Comparison of ENCODE assay signal across 20 cellular contexts in genomic region chr6:161218222-161218621, GRCh38. TPM values are rescaled to one million over a fixed set of nuclear protein-coding genes. Genes with fewer than 3 reads are reported as not detected.
DNase-seq lines count a peak whose midpoint lies in the region; ATAC-seq, FAIRE-seq and TF ChIP-seq lines count a peak whose summit lies in the region.
"Had no signal": no experiment of that assay in that cellular context is flagged by ENCODE, and none has a peak within 500 bp of the region (broad histone marks: within the 10 kb centered on the region; RNA-seq: fewer than 3 reads in every experiment).

No MANE protein-coding gene starts in this region.

- 51% methylated on average over 5 of the region's 5 CpGs for WGBS in K562 (ENCODE audit: insufficient coverage, low coverage, missing lambda C conversion rate)
- 87% methylated on average over 5 of the region's 5 CpGs for WGBS in liver

- no peak for ATAC-seq in K562
- ATAC-seq: heart right ventricle had no signal

- H4K20me1 ChIP-seq in K562 (replicated peaks; ENCODE audit: control insufficient read depth, insufficient read depth, low read length): no peaks in the 10 kb centered on the region

- H3K27me3 ChIP-seq in K562 (ENCODE audit: control insufficient read depth in 2 of 2, insufficient read depth in 2 of 2, low read length in 2 of 2) (no peaks in the 10 kb centered on the region; a peak in 1 of 5 replicates), liver (ENCODE audit: control insufficient read depth in 4 of 4, insufficient read depth in 4 of 4, low read length in 3 of 4) (no peaks in the 10 kb centered on the region)
- H3K27me3 ChIP-seq: breast epithelium, heart right ventricle, stomach had no signal

- no TSS peak for BruUV-seq in K562 (replicated peaks; lab: Mats Ljungman, UMichigan)

- TF ChIP-seq CTCF in GM12872 (IDR thresholded peaks at IDR 0.05; ENCODE audit: insufficient read depth, low read depth, low read length): 0 out of 3 replicates have a peak, but pooled peaks have one; percentile 10
- peak; percentile 11 for TF ChIP-seq CTCF in NB4 (IDR thresholded peaks at IDR 0.05; ENCODE audit: low read depth, low read length)
- TF ChIP-seq CTCF in K562 (IDR thresholded peaks at IDR 0.05 in 2 of 3, conservative IDR thresholded peaks at IDR 0.05 in 1 of 3; ENCODE audit: insufficient read depth in 2 of 3, low read depth in 1 of 3, low read length in 3 of 3): peak in 1 of 3 experiments; percentile 35; a peak in 1 of 6 replicates
- TF ChIP-seq CTCF in liver (IDR thresholded peaks at IDR 0.05; ENCODE audit: low read depth, low read length, missing input control): no peak

- TF ChIP-seq POLR2A in NB4 (IDR thresholded peaks at IDR 0.05; ENCODE audit: extremely low read depth, insufficient read length): no peak
- no peak for TF ChIP-seq POLR2A in K562 (conservative IDR thresholded peaks at IDR 0.05)

- FAIRE-seq in K562 (lab: Jason Lieb, UNC): no peak
- FAIRE-seq: HTR-8/SVneo, urothelium cell line had no signal

- in situ Hi-C loops in K562 (cut with MboI): no loop called here

- H3K27me3 Mint-ChIP-seq in activated CD4-positive, alpha-beta memory T cell treated with anti-CD3 and anti-CD28 coated beads for 36 hours: no peaks in the 10 kb centered on the region
- H3K27me3 Mint-ChIP-seq: activated naive CD8-positive, alpha-beta T cell treated with anti-CD3 and anti-CD28 coated beads for 36 hours; B cell had no signal

- POLR2A ChIA-PET in K562 (lab: Yijun Ruan, JAX): interaction anchor here (0.6 to 2.0 kb wide), 7 partner anchors 10 to 560 kb away, joined by 3 to 10 read pairs (median 3); no protein-coding TSS in a partner anchor
- POLR2A ChIA-PET in activated CD4-positive, alpha-beta memory T cell treated with anti-CD3 and anti-CD28 coated beads for 36 hours (lab: Charles Lee): no interaction called here

- H3K9ac ChIP-seq in K562 (ENCODE audit: insufficient read depth in 1 of 2, low read depth in 2 of 2, low read length in 2 of 2) (no peak overlapping the region), liver (ENCODE audit: low read depth in 1 of 2, low read length in 2 of 2) (no peak overlapping the region)

- no peak overlapping the region for H2AFZ ChIP-seq in K562 (ENCODE audit: low read depth, low read length)

- no peaks in the 10 kb centered on the region for H3K4me1 Mint-ChIP-seq in activated CD4-positive, alpha-beta memory T cell treated with anti-CD3 and anti-CD28 coated beads for 36 hours (ENCODE audit: low read depth)
- H3K4me1 Mint-ChIP-seq: activated naive CD8-positive, alpha-beta T cell treated with anti-CD3 and anti-CD28 coated beads for 36 hours; B cell had no signal

- H3K4me2 ChIP-seq in K562 (ENCODE audit: insufficient read depth, low read length): no peak overlapping the region

- H3K4me3 ChIP-seq in NB4 (ENCODE audit: low read depth, low read length): no peak overlapping the region
- H3K4me3 ChIP-seq in K562: no peak overlapping the region
- H3K4me3 ChIP-seq in liver (ENCODE audit: low read depth in 1 of 3, low read length in 3 of 3): no peak overlapping the region
- H3K4me3 ChIP-seq: breast epithelium, heart right ventricle, stomach had no signal

- CTCF ChIA-PET in K562 (lab: Yijun Ruan, JAX; ENCODE audit: low intra/inter-chr PET ratio): no interaction called here
- CTCF ChIA-PET in activated CD4-positive, alpha-beta memory T cell treated with anti-CD3 and anti-CD28 coated beads for 36 hours (lab: Charles Lee): interaction anchor here (1.1 to 1.5 kb wide), 2 partner anchors 9 to 288 kb away, joined by 3 read pairs; no protein-coding TSS in a partner anchor

- no peak overlapping the region for H3K27ac Mint-ChIP-seq in activated CD4-positive, alpha-beta memory T cell treated with anti-CD3 and anti-CD28 coated beads for 36 hours
- H3K27ac Mint-ChIP-seq: activated naive CD8-positive, alpha-beta T cell treated with anti-CD3 and anti-CD28 coated beads for 36 hours; B cell; natural killer cell had no signal

- peaks cover 19% of the 10 kb centered on the region for H3K9me3 ChIP-seq in K562 (replicated peaks; ENCODE audit: control insufficient read depth, insufficient read depth, low read depth, low read length)
- no peaks in the 10 kb centered on the region for H3K9me3 ChIP-seq in liver (ENCODE audit: control insufficient read depth in 4 of 4, low read length in 3 of 4)
- H3K9me3 ChIP-seq: breast epithelium, stomach had no signal

- H3K4me1 ChIP-seq in K562 (replicated peaks in 1 of 2; ENCODE audit: control insufficient read depth in 2 of 2, insufficient read depth in 2 of 2, low read length in 2 of 2): peaks cover 5 to 15% of the 10 kb centered on the region in 2 experiments; a peak in 4 of 5 replicates
- H3K4me1 ChIP-seq in liver (ENCODE audit: control insufficient read depth in 4 of 4, insufficient read depth in 4 of 4, low read length in 3 of 4): no peaks in the 10 kb centered on the region
- H3K4me1 ChIP-seq: breast epithelium, heart right ventricle had no signal

- H3K36me3 ChIP-seq in K562 (ENCODE audit: control insufficient read depth, insufficient read depth, low read length) (no peaks in the 10 kb centered on the region; the same call in 2 of the 3 replicates), liver (ENCODE audit: control insufficient read depth in 4 of 4, insufficient read depth in 3 of 4, low read depth in 1 of 4, low read length in 3 of 4) (no peaks in the 10 kb centered on the region)
- H3K36me3 ChIP-seq: breast epithelium, heart right ventricle had no signal

- H3K4me3 Mint-ChIP-seq in activated CD4-positive, alpha-beta memory T cell treated with anti-CD3 and anti-CD28 coated beads for 36 hours: no peak overlapping the region
- H3K4me3 Mint-ChIP-seq: activated naive CD8-positive, alpha-beta T cell treated with anti-CD3 and anti-CD28 coated beads for 36 hours; B cell; natural killer cell had no signal

- no peak for DNase-seq in NB4 (ENCODE audit: low read depth)
- DNase-seq in K562 (ENCODE audit: extremely low read depth in 1 of 4, low spot score in 3 of 4): no peak
- DNase-seq in SHP77 treated with DMSO at 0.1 percent for 48 hours (lab: John Stamatoyannopoulos, UW): no peak
- DNase-seq in activated CD4-positive, alpha-beta memory T cell treated with anti-CD3 and anti-CD28 coated beads for 36 hours: no peak
- DNase-seq in DMS114 treated with DMSO at 0.1 percent for 48 hours (lab: John Stamatoyannopoulos, UW; ENCODE audit: unreplicated experiment): no peak
- DNase-seq: activated CD8-positive, alpha-beta memory T cell treated with anti-CD3 and anti-CD28 coated beads for 24 hours; activated naive CD8-positive, alpha-beta T cell treated with anti-CD3 and anti-CD28 coated beads for 36 hours; GDM1; heart right ventricle; natural killer cell; NCI-H1694; NCI-H345; stimulated activated CD4-positive, alpha-beta T cell treated with anti-CD3 and anti-CD28 coated beads, Interleukin-2, amount 100 ng/mL, for 48 hours; stomach had no signal

- no peaks in the 10 kb centered on the region for H3K9me1 ChIP-seq in K562 (ENCODE audit: control insufficient read depth, insufficient read depth, low read length)

- TF ChIP-seq EP300 in K562 (IDR thresholded peaks at IDR 0.05; ENCODE audit: low read length): no peak

- peaks cover 4% of the 10 kb centered on the region for H3K9me3 Mint-ChIP-seq in activated CD4-positive, alpha-beta memory T cell treated with anti-CD3 and anti-CD28 coated beads for 36 hours
- H3K9me3 Mint-ChIP-seq: natural killer cell had no signal

- peaks cover 18% of the 10 kb centered on the region for H3K36me3 Mint-ChIP-seq in activated CD4-positive, alpha-beta memory T cell treated with anti-CD3 and anti-CD28 coated beads for 36 hours

- peaks cover 2% of the 10 kb centered on the region; the same call in 1 of the 3 replicates for H3K79me2 ChIP-seq in K562 (ENCODE audit: control insufficient read depth, insufficient read depth, low read length)

- H3K27ac ChIP-seq in K562 (ENCODE audit: extremely low read depth, low read depth, low read length) (no peak overlapping the region), liver (ENCODE audit: low read depth in 1 of 2, low read length in 2 of 2) (no peak overlapping the region)
- H3K27ac ChIP-seq: breast epithelium, heart right ventricle, stomach had no signal

- intact Hi-C loops in K562 (cut with micrococcal nuclease): no loop called here
- intact Hi-C loops in activated CD4-positive, alpha-beta memory T cell treated with anti-CD3 and anti-CD28 coated beads for 36 hours (cut with micrococcal nuclease): no loop called here

- TF ChIP-seq RAD21 in K562 (CRISPR knock-in tag; conservative IDR thresholded peaks at IDR 0.05 in 1 of 2, IDR thresholded peaks at IDR 0.05 in 1 of 2): peak in 1 of 2 experiments; percentile 46; a peak in 2 of 4 replicates
- TF ChIP-seq RAD21 in liver (IDR thresholded peaks at IDR 0.05): peak; percentile 27 to 38

TF ChIP-seq in K562, 482 proteins besides CTCF, POLR2A, EP300 and RAD21 (continues in another document):
- 0 out of 2 replicates have a peak, but pooled peaks have one; percentile 39 for TF ChIP-seq FOXJ3 (CRISPR knock-in tag; IDR thresholded peaks at IDR 0.05)

TF ChIP-seq in liver, 16 proteins besides CTCF, POLR2A, EP300 and RAD21 (continues in another document):
- TF ChIP-seq GABPA (IDR thresholded peaks at IDR 0.05 in 1 of 2, conservative IDR thresholded peaks at IDR 0.05 in 1 of 2): no peak

RNA-seq across cellular contexts. Expression of gene AGPAT4, which starts 55.6 kb away (rescaled TPM):
- total RNA-seq in K562 (2011; cell fraction: chromatin; rRNA removed; ENCODE audit: low replicate concordance): 90.5 and 109 TPM in 2 replicates
- total RNA-seq in K562 (2011; cell fraction: nucleolus; rRNA removed): 65.2 and 67.4 TPM in 2 replicates
- 60.1 and 75.0 TPM in 2 replicates for total RNA-seq in K562 (2011; cell fraction: nucleoplasm; rRNA removed)
- total RNA-seq in K562 (2014; rRNA removed) (4.5 and 6.7 TPM in 2 replicates), K562 (2014; rRNA removed; fragmentation: Illumina TruSeq; extraction: Trizol) (7.1 and 7.9 TPM in 2 replicates), K562 (2015; rRNA removed; fragmentation: Illumina TruSeq; extraction: Trizol) (5.0 and 5.6 TPM in 2 replicates), K562 (2021) (9.2 and 9.7 TPM in 2 replicates), liver (10 to 100 TPM in 1 of 2 donors, under 1 TPM in 1; 0.92 to 17.5 TPM)
- polyA plus RNA-seq in K562 (2011; rRNA removed) (15.0 and 17.0 TPM in 2 replicates), K562 (2014; fragmentation: Illumina TruSeq; extraction: Trizol) (5.6 and 5.7 TPM in 2 replicates), K562 (2014; fragmentation: Nextera tagmentation; extraction: Ambion mirVana) (1 to 10 TPM; 2.2 to 3.4 TPM), K562 (2014; rRNA removed) (7.2 and 7.3 TPM in 2 replicates), liver (under 1 TPM; 0.44 to 0.46 TPM)
- polyA plus RNA-seq in K562 (2011; cell fraction: cytosol; rRNA removed): 9.2 and 14.2 TPM in 2 replicates
- 62.4 and 68.7 TPM in 2 replicates for polyA plus RNA-seq in K562 (2011; cell fraction: nucleus; rRNA removed)
- polyA plus RNA-seq in K562 (2012): 5.3 and 8.6 TPM in 2 replicates
- 31.8 and 34.7 TPM in 2 replicates for polyA minus RNA-seq in K562 (2011; rRNA and poly(A)+ RNA removed)
- 6.3 and 8.8 TPM in 2 replicates for polyA minus RNA-seq in K562 (2011; cell fraction: cytosol; rRNA and poly(A)+ RNA removed)
- polyA minus RNA-seq in K562 (2011; cell fraction: nucleus; rRNA and poly(A)+ RNA removed): 36.2 and 58.6 TPM in 2 replicates
- 1 to 10 TPM; 4.7 to 5.6 TPM for total RNA-seq in activated CD4-positive, alpha-beta memory T cell treated with anti-CD3 and anti-CD28 coated beads for 36 hours
